Comparison of ENCODE assay signal across 16 cellular contexts in the genomic region with DNA sequence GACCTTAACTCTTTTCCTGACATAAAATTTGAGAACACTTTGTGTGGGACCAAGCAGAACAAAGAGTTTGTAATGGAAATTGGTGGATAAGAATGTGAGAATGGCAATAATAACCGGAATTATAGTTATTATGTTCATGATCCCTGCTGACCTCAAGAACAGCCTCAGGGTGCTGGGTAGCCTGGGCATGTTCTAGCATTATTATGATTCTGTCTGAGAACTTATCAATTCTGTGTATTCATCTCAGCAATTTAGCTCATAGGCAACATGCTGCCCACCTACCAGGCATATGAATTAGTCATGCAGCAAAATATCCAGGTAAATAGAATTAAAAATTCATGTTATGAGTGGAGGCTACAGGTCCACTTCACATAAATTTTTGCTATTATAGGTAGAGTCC.
A peak's percentile ranks its signal among the peaks of the same experiment; 100 is the strongest.
DNase-seq lines count a peak whose midpoint lies in the region; ATAC-seq and TF ChIP-seq lines count a peak whose summit lies in the region.
"Had no signal": no experiment of that assay in that cellular context is flagged by ENCODE, and none has a peak within 500 bp of the region (broad histone marks: within the 10 kb centered on the region; RNA-seq: fewer than 3 reads in every experiment).

No MANE protein-coding gene starts in this region.

- H3K4me3 ChIP-seq in mammary epithelial cell (replicated peaks in 1 of 3; ENCODE audit: insufficient read depth in 1 of 3, low read depth in 2 of 3, low read length in 3 of 3) (no peak overlapping the region), breast epithelium (no peak overlapping the region), WERI-Rb-1 (ENCODE audit: low read depth, low read length) (no peak overlapping the region)
- H3K4me3 ChIP-seq: BLaER1 treated with 17β-estradiol and CSF1 and Interleukin-3, amounts not matched to agents 10 nM and 100 nM had no signal

- H3K4me3 Mint-ChIP-seq in central memory CD8-positive, alpha-beta T cell: no peak overlapping the region
- H3K4me3 Mint-ChIP-seq in immature natural killer cell: no peak overlapping the region
- H3K4me3 Mint-ChIP-seq: B cell; CD8-positive, alpha-beta T cell; H9; IgD-negative memory B cell had no signal

- peak overlapping the region; percentile 56 for H3K4me2 ChIP-seq in mammary epithelial cell (ENCODE audit: insufficient read depth, low read depth, low read length)
- H3K4me2 ChIP-seq: BLaER1 treated with 17β-estradiol and CSF1 and Interleukin-3, amounts not matched to agents 10 nM and 100 nM had no signal

- H3K27me3 ChIP-seq in mammary epithelial cell (ENCODE audit: insufficient read depth, low read length) (no peaks in the 10 kb centered on the region), breast epithelium (no peaks in the 10 kb centered on the region), WERI-Rb-1 (ENCODE audit: insufficient read depth, low read depth, severe bottlenecking) (no peaks in the 10 kb centered on the region)
- H3K27me3 ChIP-seq: BLaER1 treated with 17β-estradiol and CSF1 and Interleukin-3, amounts not matched to agents 10 nM and 100 nM had no signal

- no peak for TF ChIP-seq POLR2A in breast epithelium (IDR thresholded peaks at IDR 0.05)

- in situ Hi-C loops in mammary epithelial cell (cut with MboI; ENCODE audit: low sequenced_read_pairs in 2 of 2): loop anchor here (25.0 kb wide), 2 partner anchors 263 to 813 kb away; no protein-coding TSS in a partner anchor

- TF ChIP-seq CTCF in mammary epithelial cell (conservative IDR thresholded peaks at IDR 0.05 in 1 of 2, IDR thresholded peaks at IDR 0.05 in 1 of 2; ENCODE audit: extremely low read depth in 1 of 2, insufficient read depth in 1 of 2, low read depth in 1 of 2, low read length in 2 of 2): no peak
- no peak for TF ChIP-seq CTCF in breast epithelium (IDR thresholded peaks at IDR 0.05)
- no peak for TF ChIP-seq CTCF in WERI-Rb-1 (IDR thresholded peaks at IDR 0.05; ENCODE audit: low read depth, low read length)

- H3K4me1 ChIP-seq in mammary epithelial cell (ENCODE audit: insufficient read depth, low read length): peaks cover 19% of the 10 kb centered on the region
- no peaks in the 10 kb centered on the region for H3K4me1 ChIP-seq in breast epithelium
- H3K4me1 ChIP-seq: BLaER1 treated with 17β-estradiol and CSF1 and Interleukin-3, amounts not matched to agents 10 nM and 100 nM had no signal

- intact Hi-C loops in mammary epithelial cell (cut with micrococcal nuclease): no loop called here
- intact Hi-C loops in breast epithelium (cut with DNase I; ENCODE audit: low total_unique reads): no loop called here

- no peaks in the 10 kb centered on the region for H3K27me3 Mint-ChIP-seq in central memory CD8-positive, alpha-beta T cell
- H3K27me3 Mint-ChIP-seq in immature natural killer cell (ENCODE audit: low read depth in 3 of 3): no peaks in the 10 kb centered on the region
- H3K27me3 Mint-ChIP-seq: B cell, IgD-negative memory B cell had no signal

- H3K36me3 Mint-ChIP-seq in central memory CD8-positive, alpha-beta T cell (ENCODE audit: insufficient read depth): peaks cover 6% of the 10 kb centered on the region
- peaks cover 5 to 24% (median 18%) of the 10 kb centered on the region in 3 donors for H3K36me3 Mint-ChIP-seq in immature natural killer cell

- peaks cover 5% of the 10 kb centered on the region for H3K9me3 Mint-ChIP-seq in central memory CD8-positive, alpha-beta T cell
- H3K9me3 Mint-ChIP-seq in immature natural killer cell: no peaks in the 10 kb centered on the region
- H3K9me3 Mint-ChIP-seq: H9 had no signal

- H3K27ac ChIP-seq in mammary epithelial cell (ENCODE audit: insufficient read depth, low read depth, low read length) (peak overlapping the region; percentile 34), breast epithelium (no peak overlapping the region), WERI-Rb-1 (no peak overlapping the region)
- H3K27ac ChIP-seq: BLaER1 treated with 17β-estradiol and CSF1 and Interleukin-3, amounts not matched to agents 10 nM and 100 nM had no signal

- H3K4me1 Mint-ChIP-seq in central memory CD8-positive, alpha-beta T cell: peaks cover 4% of the 10 kb centered on the region
- peaks cover 5 to 8% of the 10 kb centered on the region in 2 donors for H3K4me1 Mint-ChIP-seq in immature natural killer cell
- H3K4me1 Mint-ChIP-seq: B cell, H9, IgD-negative memory B cell had no signal

- CTCF ChIA-PET in mammary epithelial cell (lab: Charles Lee; ENCODE audit: low non-redundant PET): no interaction called here

- DNase-seq in mammary epithelial cell: peak; percentile 53
- no peak for DNase-seq in breast epithelium (ENCODE audit: low spot score in 2 of 2)
- peak; percentile 23 for DNase-seq in NCI-H1417 treated with DMSO at 0.1 percent for 48 hours (lab: John Stamatoyannopoulos, UW)
- no peak for DNase-seq in central memory CD8-positive, alpha-beta T cell (ENCODE audit: low spot score in 2 of 2)
- no peak for DNase-seq in immature natural killer cell
- no peak for DNase-seq in WERI-Rb-1
- DNase-seq in activated CD4-positive, alpha-beta T cell treated with anti-CD3 and anti-CD28 coated beads, Interleukin-2, amount 50 U/mL, for 4 hours: no peak
- DNase-seq in kidney glomerular epithelial cell (lab: John Stamatoyannopoulos, UW): no peak
- DNase-seq: CD8-positive, alpha-beta T cell; DMS 273 treated with DMSO at 0.1 percent for 48 hours; GDM1; H9 had no signal

- H4K20me1 ChIP-seq in mammary epithelial cell (ENCODE audit: insufficient read depth, low read length): no peaks in the 10 kb centered on the region
- H4K20me1 ChIP-seq: BLaER1 treated with 17β-estradiol and CSF1 and Interleukin-3, amounts not matched to agents 10 nM and 100 nM had no signal

- no peaks in the 10 kb centered on the region for H3K79me2 ChIP-seq in mammary epithelial cell (ENCODE audit: insufficient read depth, low read length)

- no peak overlapping the region for H2AFZ ChIP-seq in mammary epithelial cell (ENCODE audit: low read depth, low read length)

- H3K27ac Mint-ChIP-seq in central memory CD8-positive, alpha-beta T cell (ENCODE audit: low read depth): peak overlapping the region; percentile 19
- H3K27ac Mint-ChIP-seq in immature natural killer cell: peak overlapping the region in 4 of 6 donors; percentile 23 to 71 (median 40)
- H3K27ac Mint-ChIP-seq: B cell, H9, IgD-negative memory B cell had no signal

- BruUV-seq in mammary epithelial cell (replicated peaks; lab: Mats Ljungman, UMichigan): no TSS peak

- WGBS in mammary epithelial cell (ENCODE audit: low coverage, missing lambda C conversion rate): 0% methylated on average over 1 of the region's 1 CpG

- H3K9ac ChIP-seq in mammary epithelial cell (ENCODE audit: insufficient read depth, low read length): no peak overlapping the region
- H3K9ac ChIP-seq: BLaER1 treated with 17β-estradiol and CSF1 and Interleukin-3, amounts not matched to agents 10 nM and 100 nM had no signal

- H3K36me3 ChIP-seq in mammary epithelial cell (ENCODE audit: insufficient read depth, low read length) (no peaks in the 10 kb centered on the region), breast epithelium (no peaks in the 10 kb centered on the region), WERI-Rb-1 (no peaks in the 10 kb centered on the region)

- H3K9me3 ChIP-seq in mammary epithelial cell (replicated peaks; ENCODE audit: insufficient read depth, low read length) (no peaks in the 10 kb centered on the region), breast epithelium (no peaks in the 10 kb centered on the region), WERI-Rb-1 (ENCODE audit: severe bottlenecking) (no peaks in the 10 kb centered on the region)

- dilution Hi-C loops in mammary epithelial cell (cut with HindIII; ENCODE audit: low sequenced_read_pairs): no loop called here

- ATAC-seq in central memory CD8-positive, alpha-beta T cell (replicated peaks; ENCODE audit: extremely low read depth, poor library complexity, severe bottlenecking): no peak
- ATAC-seq: CD8-positive, alpha-beta T cell; HepG2 had no signal

Comparison
In these comparisons a context has a peak if more than half of its experiments do, and no peak if none do; other contexts are left out.
1. DNase-seq: peak in mammary epithelial cell (single experiment) and NCI-H1417 treated with DMSO at 0.1 percent for 48 hours (single experiment); none in breast epithelium (0 of 2), central memory CD8-positive, alpha-beta T cell (0 of 2), immature natural killer cell (0 of 3), WERI-Rb-1 (single experiment), activated CD4-positive, alpha-beta T cell treated with anti-CD3 and anti-CD28 coated beads, Interleukin-2, amount 50 U/mL, for 4 hours (0 of 2) and kidney glomerular epithelial cell (single experiment).